19 cellular contexts compared by ENCODE assay signal in genomic region chr20:46838002-46838401, GRCh38. TPM values are rescaled to one million over a fixed set of nuclear protein-coding genes. Genes with fewer than 3 reads are reported as not detected.
"Had no signal": no experiment of that assay in that cellular context is flagged by ENCODE, and none has a peak within 500 bp of the region (broad histone marks: within the 10 kb centered on the region; RNA-seq: fewer than 3 reads in every experiment).

No MANE protein-coding gene starts in this region.

- DNase-seq: activated CD4-positive, alpha-beta memory T cell treated with anti-CD3 and anti-CD28 coated beads, Interleukin-2, amount 10 ng/mL, durations not matched to agents 7 days and 5 days; activated CD4-positive, alpha-beta T cell treated with anti-CD3 and anti-CD28 coated beads for 48 hours; activated CD4-positive, CD25-positive, alpha-beta regulatory T cell; activated CD8-positive, alpha-beta memory T cell treated with anti-CD3 and anti-CD28 coated beads, Interleukin-2, amount 10 ng/mL, durations not matched to agents 7 days and 5 days; activated naive CD4-positive, alpha-beta T cell; activated naive CD8-positive, alpha-beta T cell treated with anti-CD3 and anti-CD28 coated beads for 36 hours; amygdala; dermis blood vessel endothelial cell; effector memory CD4-positive, alpha-beta T cell; foreskin fibroblast; glutamatergic neuron; hypothalamus; kidney glomerular epithelial cell; left ventricle myocardium inferior; retina; stimulated activated naive CD4-positive, alpha-beta T cell treated with Interleukin-2 at 50 U/mL for 16 hours; thyroid gland had no signal

- H3K4me1 Mint-ChIP-seq: activated CD4-positive, alpha-beta memory T cell treated with anti-CD3 and anti-CD28 coated beads, Interleukin-2, amount 10 ng/mL, durations not matched to agents 7 days and 5 days; activated naive CD8-positive, alpha-beta T cell treated with anti-CD3 and anti-CD28 coated beads for 36 hours; activated T-helper 17 cell treated with anti-CD3 and anti-CD28 coated beads, Interleukin-2, amount 50 U/mL, for 72 hours had no signal

- ATAC-seq: activated CD8-positive, alpha-beta memory T cell treated with anti-CD3 and anti-CD28 coated beads, Interleukin-2, amount 10 ng/mL, durations not matched to agents 7 days and 5 days; activated T-helper 17 cell treated with anti-CD3 and anti-CD28 coated beads, Interleukin-2, amount 50 U/mL, for 72 hours had no signal

- H3K9me3 ChIP-seq: left ventricle myocardium inferior, thyroid gland had no signal

- H3K4me3 ChIP-seq: cardiac muscle cell, left ventricle myocardium inferior, thyroid gland had no signal

- H3K36me3 ChIP-seq: cardiac muscle cell, left ventricle myocardium inferior, thyroid gland had no signal

- H3K27me3 ChIP-seq: cardiac muscle cell, thyroid gland had no signal

- H3K36me3 Mint-ChIP-seq: activated CD8-positive, alpha-beta memory T cell treated with anti-CD3 and anti-CD28 coated beads, Interleukin-2, amount 10 ng/mL, durations not matched to agents 7 days and 5 days; activated naive CD8-positive, alpha-beta T cell treated with anti-CD3 and anti-CD28 coated beads for 36 hours had no signal

- H3K9me3 Mint-ChIP-seq: activated CD4-positive, alpha-beta memory T cell treated with anti-CD3 and anti-CD28 coated beads, Interleukin-2, amount 10 ng/mL, durations not matched to agents 7 days and 5 days; activated naive CD8-positive, alpha-beta T cell treated with anti-CD3 and anti-CD28 coated beads for 36 hours; activated T-helper 17 cell treated with anti-CD3 and anti-CD28 coated beads, Interleukin-2, amount 50 U/mL, for 72 hours had no signal

- H3K27ac ChIP-seq: cardiac muscle cell, left ventricle myocardium inferior, thyroid gland had no signal

- H3K4me3 Mint-ChIP-seq: activated CD4-positive, alpha-beta memory T cell treated with anti-CD3 and anti-CD28 coated beads, Interleukin-2, amount 10 ng/mL, durations not matched to agents 7 days and 5 days; activated CD8-positive, alpha-beta memory T cell treated with anti-CD3 and anti-CD28 coated beads, Interleukin-2, amount 10 ng/mL, durations not matched to agents 7 days and 5 days; activated naive CD8-positive, alpha-beta T cell treated with anti-CD3 and anti-CD28 coated beads for 36 hours; activated T-helper 17 cell treated with anti-CD3 and anti-CD28 coated beads, Interleukin-2, amount 50 U/mL, for 72 hours had no signal

- H3K27ac Mint-ChIP-seq: activated CD4-positive, alpha-beta memory T cell treated with anti-CD3 and anti-CD28 coated beads, Interleukin-2, amount 10 ng/mL, durations not matched to agents 7 days and 5 days; activated CD8-positive, alpha-beta memory T cell treated with anti-CD3 and anti-CD28 coated beads, Interleukin-2, amount 10 ng/mL, durations not matched to agents 7 days and 5 days; activated naive CD8-positive, alpha-beta T cell treated with anti-CD3 and anti-CD28 coated beads for 36 hours; activated T-helper 17 cell treated with anti-CD3 and anti-CD28 coated beads, Interleukin-2, amount 50 U/mL, for 72 hours had no signal

- H3K4me1 ChIP-seq: left ventricle myocardium inferior, thyroid gland had no signal

RNA-seq across cellular contexts. Expression of gene EYA2, which starts 56.6 kb away (rescaled TPM):
- total RNA-seq: activated CD8-positive, alpha-beta memory T cell treated with anti-CD3 and anti-CD28 coated beads, Interleukin-2, amount 10 ng/mL, durations not matched to agents 7 days and 5 days; activated naive CD8-positive, alpha-beta T cell treated with anti-CD3 and anti-CD28 coated beads for 36 hours; dermis blood vessel endothelial cell had no signal
